In genomic region chr5:122999947-123000563, GRCh38 we compare ENCODE assay signal across 9 cellular contexts. TPM values are rescaled to one million over a fixed set of nuclear protein-coding genes. Genes with fewer than 3 reads are reported as not detected.
DNase-seq lines count a peak whose midpoint lies in the region; ATAC-seq, FAIRE-seq and TF ChIP-seq lines count a peak whose summit lies in the region.
"Had no signal": no experiment of that assay in that cellular context is flagged by ENCODE, and none has a peak within 500 bp of the region (broad histone marks: within the 10 kb centered on the region; RNA-seq: fewer than 3 reads in every experiment).

No MANE protein-coding gene starts in this region.

- TF ChIP-seq POLR2A in NB4 (IDR thresholded peaks at IDR 0.05; ENCODE audit: extremely low read depth, insufficient read length) (no peak), GM12878 (IDR thresholded peaks at IDR 0.05; ENCODE audit: low read depth, low read length) (no peak), right lobe of liver (IDR thresholded peaks at IDR 0.05) (no peak)

- no TSS peak for BruUV-seq in GM12878 (replicated peaks; lab: Mats Ljungman, UMichigan)

- intact Hi-C loops in GM12878 (cut with micrococcal nuclease; ENCODE audit: unreplicated experiment) (loop anchor here (1.0 to 10.0 kb wide), 5 partner anchors 103 to 808 kb away; no protein-coding TSS in a partner anchor), right lobe of liver (cut with DNase I) (loop anchor here in 1 of 2 donors (10.0 kb wide), 1 partner anchor 95 kb away; no protein-coding TSS in a partner anchor)

- peak; percentile 98 for ATAC-seq in GM18498 (IDR thresholded peaks at IDR 0.05; ENCODE audit: unreplicated experiment)
- ATAC-seq in HG02610 (IDR thresholded peaks at IDR 0.05; ENCODE audit: unreplicated experiment), result peak; percentile 82
- peak; percentile 99 for ATAC-seq in GM12878
- peak; percentile 82 to 91 (median 87) for ATAC-seq in right lobe of liver

- no peaks in the 10 kb centered on the region for H3K79me2 ChIP-seq in GM12878 (ENCODE audit: control insufficient read depth, insufficient read depth, low read length)

- H3K4me2 ChIP-seq in GM12878 (ENCODE audit: control insufficient read depth, insufficient read depth), result no peak overlapping the region

- TF ChIP-seq CTCF in NB4 (IDR thresholded peaks at IDR 0.05; ENCODE audit: low read depth, low read length) (peak; percentile 49), GM12878 (IDR thresholded peaks at IDR 0.05 in 2 of 3, conservative IDR thresholded peaks at IDR 0.05 in 1 of 3; ENCODE audit: control insufficient read depth in 2 of 3, extremely low read depth in 1 of 3, insufficient read depth in 1 of 3, low read depth in 3 of 3, low read length in 3 of 3) (peak; percentile 79 to 89 (median 82)), right lobe of liver (IDR thresholded peaks at IDR 0.05) (peak; percentile 63 to 87 (median 73))

- RAD21 ChIA-PET in GM12878 (lab: Charles Lee; ENCODE audit: unreplicated experiment), result interaction anchor here (1.2 kb wide), 1 partner anchor 484 kb away, joined by 7 read pairs; no protein-coding TSS in a partner anchor

- H3K27ac ChIP-seq in GM12878 (ENCODE audit: control insufficient read depth, insufficient read depth) (no peak overlapping the region), right lobe of liver (no peak overlapping the region)

- CTCF ChIA-PET in GM12878 (lab: Yijun Ruan, JAX), result interaction anchor here (0.6 to 1.9 kb wide), 4 partner anchors 8 to 483 kb away, joined by 3 to 11 read pairs (median 5); no protein-coding TSS in a partner anchor

- H3K4me3 ChIP-seq in NB4 (ENCODE audit: low read depth, low read length) (no peak overlapping the region), GM12878 (no peak overlapping the region), right lobe of liver (no peak overlapping the region)

- POLR2A ChIA-PET in GM12878 (lab: Charles Lee), result no interaction called here

- in situ Hi-C loops in GM12878 (cut with MboI), result loop anchor here (5.0 kb wide), 2 partner anchors 103 to 483 kb away; no protein-coding TSS in a partner anchor

- H3K27me3 ChIP-seq in GM12878 (replicated peaks in 1 of 2; ENCODE audit: control insufficient read depth in 2 of 2, insufficient read depth in 2 of 2, low read length in 1 of 2) (no peaks in the 10 kb centered on the region), right lobe of liver (no peaks in the 10 kb centered on the region)

- DNase-seq in AG08395 (ENCODE audit: low spot score) (peak; percentile 62), NB4 (ENCODE audit: low read depth) (peak; percentile 56), GM12878 (ENCODE audit: low read depth, low spot score) (peak; percentile 40), right lobe of liver (peak; percentile 66 to 74 (median 72)), NCI-H2029 (lab: John Stamatoyannopoulos, UW) (no peak), anterior cingulate cortex (lab: John Stamatoyannopoulos, UW) (no peak)

- H3K9me3 ChIP-seq in GM12878 (replicated peaks; ENCODE audit: control insufficient read depth, insufficient read depth, low read length), result no peaks in the 10 kb centered on the region
- H3K9me3 ChIP-seq in right lobe of liver, result no peaks in the 10 kb centered on the region

- SMC1A ChIA-PET in GM12878 (lab: Charles Lee; ENCODE audit: uncharacterized antibody, unreplicated experiment), result interaction anchor here (0.9 kb wide), 1 partner anchor 11 kb away, joined by 3 read pairs; no protein-coding TSS in a partner anchor

- WGBS in GM12878 (ENCODE audit: insufficient coverage, insufficient replicate concordance, low lambda C conversion rate, missing lambda C conversion rate), result 13% methylated on average over 10 of the region's 10 CpGs
- WGBS in right lobe of liver (ENCODE audit: insufficient coverage, low coverage, low lambda C conversion rate, missing lambda C conversion rate), result 23% methylated on average over 10 of the region's 10 CpGs

- peak; percentile 95 for TF ChIP-seq RAD21 in GM12878 (IDR thresholded peaks at IDR 0.05; ENCODE audit: insufficient read depth, low read depth, low read length)

- H3K9ac ChIP-seq in GM12878 (ENCODE audit: control insufficient read depth, insufficient read depth, low read length), result no peak overlapping the region

- H4K20me1 ChIP-seq in GM12878 (ENCODE audit: control insufficient read depth, insufficient read depth), result no peaks in the 10 kb centered on the region

- H3K4me1 ChIP-seq in GM12878 (ENCODE audit: control insufficient read depth, insufficient read depth, low read length) (no peaks in the 10 kb centered on the region), right lobe of liver (peaks cover 0 to 15% (median 4%) of the 10 kb centered on the region in 4 donors)

- TF ChIP-seq EP300 in GM12878 (IDR thresholded peaks at IDR 0.05; ENCODE audit: borderline replicate concordance in 1 of 2, control insufficient read depth in 1 of 2, low read depth in 2 of 2, low read length in 2 of 2), result no peak

- H3K36me3 ChIP-seq in GM12878 (ENCODE audit: control insufficient read depth in 2 of 2, insufficient read depth in 2 of 2, low read length in 1 of 2) (no peaks in the 10 kb centered on the region), right lobe of liver (no peaks in the 10 kb centered on the region)

- FAIRE-seq in GM12878 (lab: Jason Lieb, UNC), result peak; percentile 49

- no peak overlapping the region for H2AFZ ChIP-seq in GM12878 (ENCODE audit: control insufficient read depth, low read depth, low read length)

TF ChIP-seq in GM12878, 131 proteins besides CTCF, POLR2A, EP300 and RAD21 (continues in another document):
- TF ChIP-seq EGR1 (IDR thresholded peaks at IDR 0.05; ENCODE audit: borderline replicate concordance in 1 of 2, low read depth in 2 of 2, low read length in 2 of 2) (peak in 1 of 2 experiments; percentile 68; a peak in 2 of 3 replicates), E2F4 (IDR thresholded peaks at IDR 0.05; ENCODE audit: low read depth, low read length) (no peak), RUNX3 (IDR thresholded peaks at IDR 0.05; ENCODE audit: low read length) (peak; percentile 56), PKNOX1 (IDR thresholded peaks at IDR 0.05) (peak; percentile 42; the same call in 1 of the 2 replicates), SMC3 (IDR thresholded peaks at IDR 0.05; ENCODE audit: borderline replicate concordance, low read length) (peak; percentile 92; the same call in 1 of the 2 replicates)

RNA-seq across cellular contexts. Expression of gene PPIC, which starts 36.5 kb away (rescaled TPM):
- total RNA-seq in GM12878 (2013; cell fraction: nucleolus; rRNA removed), result not detected in 2 replicates
- total RNA-seq in GM12878 (2014; rRNA removed) (not detected in 2 replicates), GM12878 (2014; rRNA removed; fragmentation: Illumina TruSeq; extraction: Trizol) (not detected in 2 replicates), GM12878 (2021) (0.21 TPM in 1 of 2 replicates, not detected in the other), right lobe of liver (10 to 100 TPM in 5 of 6 experiments, 1 to 10 TPM in 1; 9.7 to 21.7 (median 16.9) TPM)
- not detected for polyA plus RNA-seq in GM12878 (2011; ENCODE audit: low read depth)
- polyA plus RNA-seq in GM12878 (2011; rRNA removed) (not detected in 2 replicates), GM12878 (2014; fragmentation: Illumina TruSeq; extraction: Trizol) (not detected in 2 replicates), GM12878 (2014; fragmentation: Nextera tagmentation; extraction: Ambion mirVana) (not detected), GM12878 (2014; rRNA removed) (not detected in 2 replicates), GM12878 (2016; fragmentation: Nextera tagmentation; extraction: Ambion mirVana) (under 1 TPM in 1 of 2 experiments, not detected in 1; 0.12 TPM)
- polyA plus RNA-seq in GM12878 (2011; cell fraction: cytosol; rRNA removed), result not detected in 2 replicates
- polyA plus RNA-seq in GM12878 (2011; cell fraction: nucleus; rRNA removed), result not detected in 2 replicates
- 0.08 TPM in 1 of 2 replicates, not detected in the other for polyA plus RNA-seq in GM12878 (2012)
- polyA minus RNA-seq in GM12878 (2011; rRNA and poly(A)+ RNA removed), result not detected in 2 replicates
- polyA minus RNA-seq in GM12878 (2011; cell fraction: cytosol; rRNA and poly(A)+ RNA removed), result not detected in 2 replicates
- not detected in 2 replicates for polyA minus RNA-seq in GM12878 (2011; cell fraction: nucleus; rRNA and poly(A)+ RNA removed)
- polyA plus RNA-seq: IgD-negative memory B cell had no signal

Comparison
In these comparisons a context has a peak if more than half of its experiments do, and no peak if none do; other contexts are left out.
1. DNase-seq: peak in AG08395 (single experiment), NB4 (single experiment), GM12878 (single experiment) and right lobe of liver (3 of 3); none in NCI-H2029 (single experiment) and anterior cingulate cortex (0 of 58).
2. RNA of gene PPIC, which starts 36.5 kb away (total RNA-seq): 9.7 to 21.7 TPM in right lobe of liver; 0.21 TPM in GM12878; every median in the first group is over 4 times any median in the second.
3. Peak in every context shown above with its lines, with median percentiles within 50 percentile points of each other: ATAC-seq and CTCF ChIP-seq.